21 cellular contexts compared by ENCODE assay signal in genomic region chr2:172623249-172623965, GRCh38.
DNase-seq lines count a peak whose midpoint lies in the region; ATAC-seq and TF ChIP-seq lines count a peak whose summit lies in the region.
"Had no signal": no experiment of that assay in that cellular context is flagged by ENCODE, and none has a peak within 500 bp of the region (broad histone marks: within the 10 kb centered on the region; RNA-seq: fewer than 3 reads in every experiment).

No MANE protein-coding gene starts in this region.

- H3K4me1 Mint-ChIP-seq in mesothelial cell of epicardium, result no peaks in the 10 kb centered on the region
- H3K4me1 Mint-ChIP-seq: stimulated activated memory B cell treated with anti-CD40 and anti-IgM and Interleukin-4, amounts not matched to agents 10 μg/mL and 1 μg/mL and 100 μg/mL, for 72 hours had no signal

- no peak overlapping the region for H3K4me3 ChIP-seq in choroid plexus epithelial cell (ENCODE audit: low read depth, low read length)
- H3K4me3 ChIP-seq: adrenal gland, gastroesophageal sphincter, thyroid gland had no signal

- H3K27me3 Mint-ChIP-seq in mesothelial cell of epicardium (ENCODE audit: low read depth), result no peaks in the 10 kb centered on the region
- H3K27me3 Mint-ChIP-seq: activated CD4-positive, alpha-beta T cell treated with anti-CD3 and anti-CD28 coated beads, Interleukin-2, amount 10 ng/mL, durations not matched to agents 24 days and 14 days; stimulated activated memory B cell treated with anti-CD40 and anti-IgM and Interleukin-4, amounts not matched to agents 10 μg/mL and 1 μg/mL and 100 μg/mL, for 72 hours had no signal

- H3K9me3 Mint-ChIP-seq in mesothelial cell of epicardium, result peaks cover 35% of the 10 kb centered on the region
- H3K9me3 Mint-ChIP-seq: activated CD4-positive, alpha-beta T cell treated with anti-CD3 and anti-CD28 coated beads, Interleukin-2, amount 10 ng/mL, durations not matched to agents 24 days and 14 days; stimulated activated memory B cell treated with anti-CD40 and anti-IgM and Interleukin-4, amounts not matched to agents 10 μg/mL and 1 μg/mL and 100 μg/mL, for 72 hours had no signal

- no peak overlapping the region for H3K27ac Mint-ChIP-seq in mesothelial cell of epicardium
- H3K27ac Mint-ChIP-seq: activated CD4-positive, alpha-beta T cell treated with anti-CD3 and anti-CD28 coated beads, Interleukin-2, amount 10 ng/mL, durations not matched to agents 24 days and 14 days; stimulated activated memory B cell treated with anti-CD40 and anti-IgM and Interleukin-4, amounts not matched to agents 10 μg/mL and 1 μg/mL and 100 μg/mL, for 72 hours had no signal

- DNase-seq in AG08395 (ENCODE audit: low spot score), result peak; percentile 64
- peak; percentile 21 for DNase-seq in NCI-H226
- peak; percentile 91 for DNase-seq in choroid plexus epithelial cell (ENCODE audit: low read depth)
- DNase-seq in myocyte (ENCODE audit: low read depth), result peak; percentile 50
- DNase-seq in mesothelial cell of epicardium (ENCODE audit: low spot score in 2 of 2, unreplicated experiment in 2 of 2), result no peak
- DNase-seq in NCI-H1930 (lab: John Stamatoyannopoulos, UW), result no peak
- no peak for DNase-seq in activated CD4-positive, alpha-beta T cell treated with anti-CD3 and anti-CD28 coated beads for 1 hour
- DNase-seq: activated CD4-positive, alpha-beta T cell treated with anti-CD3 and anti-CD28 coated beads, Interleukin-2, amount 10 ng/mL, durations not matched to agents 24 days and 14 days; activated effector memory CD4-positive, alpha-beta T cell treated with Interleukin-2 at 50 U/mL for 16 hours; adrenal gland; DMS79 treated with DMSO at 0.1 percent for 48 hours; left colon; NCI-H1048; NCI-H2107; NCI-H748 treated with DMSO at 0.1 percent for 48 hours; thyroid gland had no signal

- H3K36me3 Mint-ChIP-seq in mesothelial cell of epicardium, result peaks cover 35% of the 10 kb centered on the region

- TF ChIP-seq CTCF in choroid plexus epithelial cell (conservative IDR thresholded peaks at IDR 0.05; ENCODE audit: low read depth, low read length), result no peak
- no peak for TF ChIP-seq CTCF in mesothelial cell of epicardium (IDR thresholded peaks at IDR 0.05; ENCODE audit: unreplicated experiment)

- H3K4me3 Mint-ChIP-seq in mesothelial cell of epicardium, result no peak overlapping the region
- H3K4me3 Mint-ChIP-seq: activated CD4-positive, alpha-beta T cell treated with anti-CD3 and anti-CD28 coated beads, Interleukin-2, amount 10 ng/mL, durations not matched to agents 24 days and 14 days; stimulated activated memory B cell treated with anti-CD40 and anti-IgM and Interleukin-4, amounts not matched to agents 10 μg/mL and 1 μg/mL and 100 μg/mL, for 72 hours had no signal

- ATAC-seq in HG03439 (IDR thresholded peaks at IDR 0.05; ENCODE audit: unreplicated experiment), result no peak
- ATAC-seq: gastroesophageal sphincter; HCT116; left colon; Panc1; stimulated activated memory B cell treated with anti-CD40 and anti-IgM and Interleukin-4, amounts not matched to agents 10 μg/mL and 1 μg/mL and 100 μg/mL, for 72 hours had no signal

Comparison
In these comparisons a context has a peak if more than half of its experiments do, and no peak if none do; other contexts are left out.
1. DNase-seq: peak in AG08395 (single experiment), NCI-H226 (single experiment), choroid plexus epithelial cell (single experiment) and myocyte (single experiment); none in mesothelial cell of epicardium (0 of 2), NCI-H1930 (0 of 2) and activated CD4-positive, alpha-beta T cell treated with anti-CD3 and anti-CD28 coated beads for 1 hour (single experiment).